ENCODE assay signal across 1 cellular context in the genomic region with DNA sequence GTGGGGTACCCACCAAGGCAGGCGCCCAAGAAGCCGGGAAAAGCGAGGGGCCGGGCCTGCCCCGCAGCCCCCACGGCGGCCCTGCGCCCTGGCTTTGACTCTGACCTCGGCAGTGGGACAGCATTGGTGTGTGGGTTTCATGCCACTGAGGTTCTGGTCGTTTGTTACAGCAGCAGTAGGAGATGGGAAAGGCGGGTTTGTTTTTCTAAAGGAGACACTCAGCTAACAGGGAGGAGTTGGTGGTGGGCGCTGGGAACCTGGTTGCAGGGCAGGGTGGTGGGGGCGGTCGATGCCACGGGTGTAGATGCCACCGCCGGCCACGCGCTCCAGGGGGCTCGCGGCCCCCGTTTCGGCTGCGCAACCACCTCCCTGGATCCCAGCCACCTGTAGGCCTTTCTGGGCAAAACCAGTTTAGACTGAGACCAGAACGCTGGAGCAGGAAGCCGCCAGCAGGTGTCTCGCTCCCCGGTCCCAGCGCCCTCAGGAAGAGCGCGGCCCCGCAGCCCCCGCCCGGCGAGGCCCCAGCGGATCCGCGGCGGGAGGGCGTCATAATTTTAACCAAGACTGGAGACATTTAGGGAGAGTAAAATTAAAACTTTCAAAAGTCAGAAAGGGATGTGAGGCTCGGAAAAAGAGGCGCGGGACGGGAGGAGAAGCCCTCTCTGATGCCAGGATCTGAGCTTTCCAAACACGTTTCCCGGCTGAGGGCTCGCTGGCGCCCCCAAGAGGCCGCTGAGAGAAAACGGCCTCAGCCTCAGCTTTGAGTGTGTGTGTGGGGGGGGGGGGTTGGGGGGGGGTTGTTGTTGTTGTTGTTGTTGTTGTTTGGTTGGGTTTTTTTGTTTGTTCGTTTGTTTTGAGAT.
TF ChIP-seq lines count a peak whose summit lies in the region.

No MANE protein-coding gene starts in this region.

TF ChIP-seq in HEK293, 187 proteins besides CTCF, POLR2A, EP300 and RAD21 (continued from another document and continues in another):
- TF ChIP-seq, protein P1, sequence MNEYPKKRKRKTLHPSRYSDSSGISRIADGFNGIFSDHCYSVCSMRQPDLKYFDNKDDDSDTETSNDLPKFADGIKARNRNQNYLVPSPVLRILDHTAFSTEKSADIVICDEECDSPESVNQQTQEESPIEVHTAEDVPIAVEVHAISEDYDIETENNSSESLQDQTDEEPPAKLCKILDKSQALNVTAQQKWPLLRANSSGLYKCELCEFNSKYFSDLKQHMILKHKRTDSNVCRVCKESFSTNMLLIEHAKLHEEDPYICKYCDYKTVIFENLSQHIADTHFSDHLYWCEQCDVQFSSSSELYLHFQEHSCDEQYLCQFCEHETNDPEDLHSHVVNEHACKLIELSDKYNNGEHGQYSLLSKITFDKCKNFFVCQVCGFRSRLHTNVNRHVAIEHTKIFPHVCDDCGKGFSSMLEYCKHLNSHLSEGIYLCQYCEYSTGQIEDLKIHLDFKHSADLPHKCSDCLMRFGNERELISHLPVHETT (tag by site-specific recombination; IDR thresholded peaks at IDR 0.05), result no peak
- no peak for TF ChIP-seq ZNF223 (tag by site-specific recombination; IDR thresholded peaks at IDR 0.05)
- peak; percentile 38; the same call in 1 of the 2 replicates for TF ChIP-seq ZBTB10 (tag by site-specific recombination; IDR thresholded peaks at IDR 0.05)
- TF ChIP-seq SCRT2 (tag by site-specific recombination; IDR thresholded peaks at IDR 0.05), result peak; percentile 96
- TF ChIP-seq, protein P2, sequence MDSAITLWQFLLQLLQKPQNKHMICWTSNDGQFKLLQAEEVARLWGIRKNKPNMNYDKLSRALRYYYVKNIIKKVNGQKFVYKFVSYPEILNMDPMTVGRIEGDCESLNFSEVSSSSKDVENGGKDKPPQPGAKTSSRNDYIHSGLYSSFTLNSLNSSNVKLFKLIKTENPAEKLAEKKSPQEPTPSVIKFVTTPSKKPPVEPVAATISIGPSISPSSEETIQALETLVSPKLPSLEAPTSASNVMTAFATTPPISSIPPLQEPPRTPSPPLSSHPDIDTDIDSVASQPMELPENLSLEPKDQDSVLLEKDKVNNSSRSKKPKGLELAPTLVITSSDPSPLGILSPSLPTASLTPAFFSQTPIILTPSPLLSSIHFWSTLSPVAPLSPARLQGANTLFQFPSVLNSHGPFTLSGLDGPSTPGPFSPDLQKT (IDR thresholded peaks at IDR 0.05; ENCODE audit: borderline replicate concordance, low read depth, low read length), result no peak
- TF ChIP-seq ZNF521 (tag by site-specific recombination; IDR thresholded peaks at IDR 0.05), result no peak
- no peak for TF ChIP-seq WT1 (tag by site-specific recombination; IDR thresholded peaks at IDR 0.05)
- TF ChIP-seq, protein P3, sequence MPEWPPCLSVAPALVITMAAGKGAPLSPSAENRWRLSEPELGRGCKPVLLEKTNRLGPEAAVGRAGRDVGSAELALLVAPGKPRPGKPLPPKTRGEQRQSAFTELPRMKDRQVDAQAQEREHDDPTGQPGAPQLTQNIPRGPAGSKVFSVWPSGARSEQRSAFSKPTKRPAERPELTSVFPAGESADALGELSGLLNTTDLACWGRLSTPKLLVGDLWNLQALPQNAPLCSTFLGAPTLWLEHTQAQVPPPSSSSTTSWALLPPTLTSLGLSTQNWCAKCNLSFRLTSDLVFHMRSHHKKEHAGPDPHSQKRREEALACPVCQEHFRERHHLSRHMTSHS (tag by site-specific recombination; IDR thresholded peaks at IDR 0.05), result no peak
- TF ChIP-seq OSR2 (tag by site-specific recombination; IDR thresholded peaks at IDR 0.05), result no peak
- no peak for TF ChIP-seq ZNF530 (tag by site-specific recombination; IDR thresholded peaks at IDR 0.05; ENCODE audit: low read depth)
- no peak for TF ChIP-seq GLI4 (tag by site-specific recombination; IDR thresholded peaks at IDR 0.05)
- TF ChIP-seq YY1 (tag by site-specific recombination; IDR thresholded peaks at IDR 0.05), result no peak
- TF ChIP-seq ZNF791 (tag by site-specific recombination; IDR thresholded peaks at IDR 0.05), result no peak
- TF ChIP-seq, protein P4, sequence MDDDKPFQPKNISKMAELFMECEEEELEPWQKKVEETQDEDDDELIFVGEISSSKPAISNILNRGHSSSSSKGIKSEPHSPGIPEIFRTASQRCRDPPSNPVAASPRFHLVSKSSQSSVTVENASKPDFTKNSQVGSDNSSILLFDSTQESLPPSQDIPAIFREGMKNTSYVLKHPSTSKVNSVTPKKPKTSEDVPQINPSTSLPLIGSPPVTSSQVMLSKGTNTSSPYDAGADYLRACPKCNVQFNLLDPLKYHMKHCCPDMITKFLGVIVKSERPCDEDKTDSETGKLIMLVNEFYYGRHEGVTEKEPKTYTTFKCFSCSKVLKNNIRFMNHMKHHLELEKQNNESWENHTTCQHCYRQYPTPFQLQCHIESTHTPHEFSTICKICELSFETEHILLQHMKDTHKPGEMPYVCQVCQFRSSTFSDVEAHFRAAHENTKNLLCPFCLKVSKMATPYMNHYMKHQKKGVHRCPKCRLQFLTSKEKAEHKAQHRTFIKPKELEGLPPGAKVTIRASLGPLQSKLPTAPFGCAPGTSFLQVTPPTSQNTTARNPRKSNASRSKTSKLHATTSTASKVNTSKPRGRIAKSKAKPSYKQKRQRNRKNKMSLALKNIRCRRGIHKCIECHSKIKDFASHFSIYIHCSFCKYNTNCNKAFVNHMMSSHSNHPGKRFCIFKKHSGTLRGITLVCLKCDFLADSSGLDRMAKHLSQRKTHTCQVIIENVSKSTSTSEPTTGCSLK (tag by site-specific recombination; IDR thresholded peaks at IDR 0.05), result no peak
- TF ChIP-seq, protein P5, sequence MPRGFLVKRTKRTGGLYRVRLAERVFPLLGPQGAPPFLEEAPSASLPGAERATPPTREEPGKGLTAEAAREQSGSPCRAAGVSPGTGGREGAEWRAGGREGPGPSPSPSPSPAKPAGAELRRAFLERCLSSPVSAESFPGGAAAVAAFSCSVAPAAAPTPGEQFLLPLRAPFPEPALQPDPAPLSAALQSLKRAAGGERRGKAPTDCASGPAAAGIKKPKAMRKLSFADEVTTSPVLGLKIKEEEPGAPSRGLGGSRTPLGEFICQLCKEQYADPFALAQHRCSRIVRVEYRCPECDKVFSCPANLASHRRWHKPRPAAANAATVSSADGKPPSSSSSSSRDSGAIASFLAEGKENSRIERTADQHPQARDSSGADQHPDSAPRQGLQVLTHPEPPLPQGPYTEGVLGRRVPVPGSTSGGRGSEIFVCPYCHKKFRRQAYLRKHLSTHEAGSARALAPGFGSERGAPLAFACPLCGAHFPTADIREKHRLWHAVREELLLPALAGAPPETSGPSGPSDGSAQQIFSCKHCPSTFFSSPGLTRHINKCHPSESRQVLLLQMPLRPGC (tag by site-specific recombination; IDR thresholded peaks at IDR 0.05), result no peak
- no peak for TF ChIP-seq ZNF138 (tag by site-specific recombination; IDR thresholded peaks at IDR 0.05; ENCODE audit: borderline replicate concordance)
- TF ChIP-seq ZSCAN4 (tag by site-specific recombination; IDR thresholded peaks at IDR 0.05), result no peak
- peak; percentile 81; the same call in 1 of the 2 replicates for TF ChIP-seq ZFP37 (tag by site-specific recombination; IDR thresholded peaks at IDR 0.05)
- no peak for TF ChIP-seq GLI2 (tag by site-specific recombination; IDR thresholded peaks at IDR 0.05; ENCODE audit: borderline replicate concordance, low read depth)
- peak; percentile 98 for TF ChIP-seq ZNF121 (tag by site-specific recombination; IDR thresholded peaks at IDR 0.05)
- TF ChIP-seq BCL11B (tag by site-specific recombination; IDR thresholded peaks at IDR 0.05; ENCODE audit: low read depth), result no peak
- TF ChIP-seq YY2 (tag by site-specific recombination; IDR thresholded peaks at IDR 0.05), result no peak
- TF ChIP-seq ZNF214 (tag by site-specific recombination; IDR thresholded peaks at IDR 0.05; ENCODE audit: borderline replicate concordance), result no peak
- peak; percentile 63 for TF ChIP-seq ZIC2 (tag by site-specific recombination; IDR thresholded peaks at IDR 0.05)
- no peak for TF ChIP-seq TCF7L2 (IDR thresholded peaks at IDR 0.05; ENCODE audit: borderline replicate concordance, low read depth, low read length)
- TF ChIP-seq ZNF544 (tag by site-specific recombination; IDR thresholded peaks at IDR 0.05), result no peak
- no peak for TF ChIP-seq KLF7 (tag by site-specific recombination; IDR thresholded peaks at IDR 0.05; ENCODE audit: borderline replicate concordance)
- TF ChIP-seq ZNF114 (tag by site-specific recombination; IDR thresholded peaks at IDR 0.05), result no peak
- no peak for TF ChIP-seq SETDB1 (IDR thresholded peaks at IDR 0.05; ENCODE audit: insufficient read length, low read length)
- no peak for TF ChIP-seq ZNF555 (tag by site-specific recombination; conservative IDR thresholded peaks at IDR 0.05)
- no peak for TF ChIP-seq ZNF16 (tag by site-specific recombination; IDR thresholded peaks at IDR 0.05; ENCODE audit: low read depth)
- TF ChIP-seq ZNF426 (tag by site-specific recombination; IDR thresholded peaks at IDR 0.05), result no peak
- no peak for TF ChIP-seq ZNF416 (tag by site-specific recombination; IDR thresholded peaks at IDR 0.05)
- TF ChIP-seq, protein P6, sequence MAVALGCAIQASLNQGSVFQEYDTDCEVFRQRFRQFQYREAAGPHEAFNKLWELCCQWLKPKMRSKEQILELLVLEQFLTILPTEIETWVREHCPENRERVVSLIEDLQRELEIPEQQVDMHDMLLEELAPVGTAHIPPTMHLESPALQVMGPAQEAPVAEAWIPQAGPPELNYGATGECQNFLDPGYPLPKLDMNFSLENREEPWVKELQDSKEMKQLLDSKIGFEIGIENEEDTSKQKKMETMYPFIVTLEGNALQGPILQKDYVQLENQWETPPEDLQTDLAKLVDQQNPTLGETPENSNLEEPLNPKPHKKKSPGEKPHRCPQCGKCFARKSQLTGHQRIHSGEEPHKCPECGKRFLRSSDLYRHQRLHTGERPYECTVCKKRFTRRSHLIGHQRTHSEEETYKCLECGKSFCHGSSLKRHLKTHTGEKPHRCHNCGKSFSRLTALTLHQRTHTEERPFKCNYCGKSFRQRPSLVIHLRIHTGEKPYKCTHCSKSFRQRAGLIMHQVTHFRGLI (tag by site-specific recombination; IDR thresholded peaks at IDR 0.05), result no peak
- no peak for TF ChIP-seq MZF1 (tag by site-specific recombination; IDR thresholded peaks at IDR 0.05; ENCODE audit: borderline replicate concordance)
- TF ChIP-seq BCL11A (tag by site-specific recombination; IDR thresholded peaks at IDR 0.05; ENCODE audit: low read depth), result no peak
- peak; percentile 36; the same call in 1 of the 2 replicates for TF ChIP-seq ZEB2 (tag by site-specific recombination; IDR thresholded peaks at IDR 0.05)
- TF ChIP-seq SCRT1 (tag by site-specific recombination; IDR thresholded peaks at IDR 0.05; ENCODE audit: borderline replicate concordance), result peak; percentile 66; the same call in 1 of the 2 replicates
- no peak for TF ChIP-seq ZNF830 (tag by site-specific recombination; IDR thresholded peaks at IDR 0.05; ENCODE audit: low read depth)
- TF ChIP-seq SP2 (tag by site-specific recombination; IDR thresholded peaks at IDR 0.05), result no peak
- TF ChIP-seq KLF17 (tag by site-specific recombination; IDR thresholded peaks at IDR 0.05), result no peak
